10 cellular contexts compared by ENCODE assay signal in genomic region chr12:96094201-96094600, GRCh38. TPM values are rescaled to one million over a fixed set of nuclear protein-coding genes. Genes with fewer than 3 reads are reported as not detected.
DNase-seq lines count a peak whose midpoint lies in the region; ATAC-seq, FAIRE-seq and TF ChIP-seq lines count a peak whose summit lies in the region.
"Had no signal": no experiment of that assay in that cellular context is flagged by ENCODE, and none has a peak within 500 bp of the region (broad histone marks: within the 10 kb centered on the region; RNA-seq: fewer than 3 reads in every experiment).

No MANE protein-coding gene starts in this region.

- peak; percentile 85 for ATAC-seq in left colon
- no peak for ATAC-seq in GM18868 (IDR thresholded peaks at IDR 0.05; ENCODE audit: unreplicated experiment)
- ATAC-seq in GM21528 (IDR thresholded peaks at IDR 0.05; ENCODE audit: low FRiP score, unreplicated experiment): no peak

- intact Hi-C loops in left colon (cut with DNase I, micrococcal nuclease): no loop called here

- no peak for FAIRE-seq in D721Med (lab: Jason Lieb, UNC)

- DNase-seq in DMS153 (lab: John Stamatoyannopoulos, UW) (peak; percentile 82), KBM-7 (peak; percentile 48), SW480 (ENCODE audit: low spot score) (peak; percentile 23), left colon (peak in 1 of 2 donors; percentile 9), D721Med (ENCODE audit: insufficient read length, low spot score) (no peak)
- no peak for DNase-seq in activated CD4-positive, alpha-beta T cell treated with anti-CD3 and anti-CD28 coated beads, Interleukin-2, amount 50 U/mL, for 48 hours
- DNase-seq: activated naive CD4-positive, alpha-beta T cell; OCI-M1 had no signal

- no peak for TF ChIP-seq CTCF in D721Med (IDR thresholded peaks at IDR 0.05; ENCODE audit: insufficient read depth, missing control alignments)

- in situ Hi-C loops in KBM-7 (cut with MboI; ENCODE audit: low pct_unique_long_range_greater_than_20kb, low sequenced_read_pairs): no loop called here

RNA-seq across cellular contexts. Expression of gene LTA4H, which starts 58.8 kb away (rescaled TPM):
- total RNA-seq in left colon: 10 to 100 TPM; 55.3 to 59.1 TPM

Comparison
In these comparisons a context has a peak if more than half of its experiments do, and no peak if none do; other contexts are left out.
1. DNase-seq: peak in DMS153 (single experiment), KBM-7 (single experiment) and SW480 (single experiment); none in D721Med (single experiment) and activated CD4-positive, alpha-beta T cell treated with anti-CD3 and anti-CD28 coated beads, Interleukin-2, amount 50 U/mL, for 48 hours (0 of 2).